8 cellular contexts compared by ENCODE assay signal in genomic region chr2:147684903-147685302, GRCh38.
"Had no signal": no experiment of that assay in that cellular context is flagged by ENCODE, and none has a peak within 500 bp of the region (broad histone marks: within the 10 kb centered on the region; RNA-seq: fewer than 3 reads in every experiment).

No MANE protein-coding gene starts in this region.

- H3K4me2 ChIP-seq: GM23338 had no signal

- FAIRE-seq: H1, H54, HTR-8/SVneo had no signal

- H2AFZ ChIP-seq: GM23338 had no signal

- H3K4me3 ChIP-seq: GM23338 had no signal

- ATAC-seq: GM23338 had no signal

- DNase-seq: H9, HCEC 1CT, IMR-90, KG1 had no signal
